32 cellular contexts compared by ENCODE assay signal in the genomic region with DNA sequence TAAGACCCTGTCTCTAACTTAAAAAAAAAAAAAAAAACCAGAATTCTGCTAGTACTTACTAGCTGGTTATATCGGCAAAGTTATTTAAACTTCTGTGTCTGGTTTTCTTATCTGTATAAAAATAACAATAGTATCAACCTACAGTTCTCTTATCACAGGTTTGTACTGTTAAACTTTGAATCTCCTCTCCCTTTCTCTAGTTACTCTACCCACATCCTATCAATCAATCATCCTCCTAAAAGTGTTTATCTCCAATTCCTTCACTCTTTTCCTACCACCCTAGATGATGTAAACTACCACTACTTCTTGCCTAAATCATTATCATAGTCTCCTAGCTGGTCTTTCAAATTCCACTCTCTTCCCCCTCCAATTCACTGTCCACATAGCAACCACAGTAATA.
"Had no signal": no experiment of that assay in that cellular context is flagged by ENCODE, and none has a peak within 500 bp of the region (broad histone marks: within the 10 kb centered on the region; RNA-seq: fewer than 3 reads in every experiment).

No MANE protein-coding gene starts in this region.

- H3K4me3 ChIP-seq: esophagus squamous epithelium, left ventricle myocardium inferior, lung, psoas muscle, smooth muscle cell, stomach, thyroid gland, upper lobe of left lung, vagina had no signal

- H3K27ac ChIP-seq: epithelial cell of prostate, esophagus squamous epithelium, left ventricle myocardium inferior, parathyroid adenoma, psoas muscle, stomach, thyroid gland, upper lobe of left lung, vagina had no signal

- H3K27me3 ChIP-seq: esophagus squamous epithelium, stomach, thyroid gland, upper lobe of left lung, vagina had no signal

- H3K27me3 Mint-ChIP-seq: activated B cell treated with CpG ODN at 0.5 μM for 24 hours; activated CD8-positive, alpha-beta T cell treated with anti-CD3 and anti-CD28 coated beads for 36 hours; activated naive CD4-positive, alpha-beta T cell treated with anti-CD3 and anti-CD28 coated beads, Interleukin-2, amount 10 ng/mL, durations not matched to agents 7 days and 5 days; stimulated activated naive B cell treated with anti-CD40 and anti-IgM and Interleukin-4, amounts not matched to agents 10 μg/mL and 1 μg/mL and 100 μg/mL, for 72 hours; T-cell had no signal

- H3K4me3 Mint-ChIP-seq: activated B cell treated with CpG ODN at 0.5 μM for 24 hours; activated CD8-positive, alpha-beta T cell treated with anti-CD3 and anti-CD28 coated beads for 36 hours; activated naive CD4-positive, alpha-beta T cell treated with anti-CD3 and anti-CD28 coated beads, Interleukin-2, amount 10 ng/mL, durations not matched to agents 7 days and 5 days; activated T-helper 1 cell treated with anti-CD3 and anti-CD28 coated beads, Interleukin-12 subunit alpha, Interleukin-12 subunit beta, Interleukin-2, Interleukin-4 antibody, amounts not matched to agents 30 ng/mL and 10 ng/mL and 1 ng/mL, durations not matched to agents 14 hours and 24 hours and 36 hours; neural crest cell; stimulated activated naive B cell treated with anti-CD40 and anti-IgM and Interleukin-4, amounts not matched to agents 10 μg/mL and 1 μg/mL and 100 μg/mL, for 72 hours; T-cell had no signal

- FAIRE-seq: bronchial epithelial cell, colon had no signal

- H3K27ac Mint-ChIP-seq: activated B cell treated with CpG ODN at 0.5 μM for 24 hours; activated CD8-positive, alpha-beta T cell treated with anti-CD3 and anti-CD28 coated beads for 36 hours; activated T-helper 1 cell treated with anti-CD3 and anti-CD28 coated beads, Interleukin-12 subunit alpha, Interleukin-12 subunit beta, Interleukin-2, Interleukin-4 antibody, amounts not matched to agents 30 ng/mL and 10 ng/mL and 1 ng/mL, durations not matched to agents 14 hours and 24 hours and 36 hours; stimulated activated naive B cell treated with anti-CD40 and anti-IgM and Interleukin-4, amounts not matched to agents 10 μg/mL and 1 μg/mL and 100 μg/mL, for 72 hours; T-cell had no signal

- H3K4me1 Mint-ChIP-seq: activated B cell treated with CpG ODN at 0.5 μM for 24 hours; activated naive CD4-positive, alpha-beta T cell treated with anti-CD3 and anti-CD28 coated beads, Interleukin-2, amount 10 ng/mL, durations not matched to agents 7 days and 5 days; neural crest cell; stimulated activated naive B cell treated with anti-CD40 and anti-IgM and Interleukin-4, amounts not matched to agents 10 μg/mL and 1 μg/mL and 100 μg/mL, for 72 hours; T-cell had no signal

- H3K9me3 Mint-ChIP-seq: activated B cell treated with CpG ODN at 0.5 μM for 24 hours; activated CD8-positive, alpha-beta T cell treated with anti-CD3 and anti-CD28 coated beads for 36 hours; activated naive CD4-positive, alpha-beta T cell treated with anti-CD3 and anti-CD28 coated beads, Interleukin-2, amount 10 ng/mL, durations not matched to agents 7 days and 5 days; activated T-helper 1 cell treated with anti-CD3 and anti-CD28 coated beads, Interleukin-12 subunit alpha, Interleukin-12 subunit beta, Interleukin-2, Interleukin-4 antibody, amounts not matched to agents 30 ng/mL and 10 ng/mL and 1 ng/mL, durations not matched to agents 14 hours and 24 hours and 36 hours; neural crest cell; stimulated activated naive B cell treated with anti-CD40 and anti-IgM and Interleukin-4, amounts not matched to agents 10 μg/mL and 1 μg/mL and 100 μg/mL, for 72 hours; T-cell had no signal

- DNase-seq: activated B cell treated with CpG ODN at 0.5 μM for 24 hours; activated CD4-positive, alpha-beta T cell treated with anti-CD3 and anti-CD28 coated beads, Interleukin-2, amount 50 U/mL, for 1 hour; activated CD8-positive, alpha-beta T cell treated with anti-CD3 and anti-CD28 coated beads for 36 hours; activated effector memory CD4-positive, alpha-beta T cell treated with anti-CD3 and anti-CD28 coated beads, Interleukin-2, amount 50 U/mL, for 16 hours; activated naive CD4-positive, alpha-beta T cell treated with anti-CD3 and anti-CD28 coated beads, Interleukin-2, amount 10 ng/mL, durations not matched to agents 7 days and 5 days; anterior cingulate cortex; dermis blood vessel endothelial cell; effector CD4-positive, alpha-beta T cell; esophagus squamous epithelium; foreskin melanocyte; islet precursor cell; left ventricle myocardium inferior; nucleus accumbens; psoas muscle; stimulated activated CD4-positive, alpha-beta T cell treated with anti-CD3 and anti-CD28 coated beads, Interleukin-1b, Interleukin-23, amount 100 ng/mL, for 48 hours; stimulated activated CD4-positive, alpha-beta T cell treated with anti-CD3 and anti-CD28 coated beads, Interleukin-4, amount 100 ng/mL, for 4 hours; stimulated activated CD8-positive, alpha-beta memory T cell treated with anti-CD3 and anti-CD28 coated beads, Interleukin-4, amount 100 ng/mL, for 48 hours; stimulated activated naive B cell treated with anti-CD40 and anti-IgM and Interleukin-4, amounts not matched to agents 10 μg/mL and 1 μg/mL and 100 μg/mL, for 72 hours; stomach; T-cell; T-helper 9 cell; thyroid gland; upper lobe of left lung had no signal

- H3K4me1 ChIP-seq: esophagus squamous epithelium, parathyroid adenoma, psoas muscle, stomach, thyroid gland, upper lobe of left lung, vagina had no signal

- ATAC-seq: activated CD8-positive, alpha-beta T cell treated with anti-CD3 and anti-CD28 coated beads for 36 hours; psoas muscle; stimulated activated naive B cell treated with anti-CD40 and anti-IgM and Interleukin-4, amounts not matched to agents 10 μg/mL and 1 μg/mL and 100 μg/mL, for 72 hours; T-cell had no signal

- H3K9me3 ChIP-seq: esophagus squamous epithelium, left ventricle myocardium inferior, psoas muscle, stomach, thyroid gland, upper lobe of left lung, vagina had no signal
